ENCODE assay signal across 9 cellular contexts in the genomic region with DNA sequence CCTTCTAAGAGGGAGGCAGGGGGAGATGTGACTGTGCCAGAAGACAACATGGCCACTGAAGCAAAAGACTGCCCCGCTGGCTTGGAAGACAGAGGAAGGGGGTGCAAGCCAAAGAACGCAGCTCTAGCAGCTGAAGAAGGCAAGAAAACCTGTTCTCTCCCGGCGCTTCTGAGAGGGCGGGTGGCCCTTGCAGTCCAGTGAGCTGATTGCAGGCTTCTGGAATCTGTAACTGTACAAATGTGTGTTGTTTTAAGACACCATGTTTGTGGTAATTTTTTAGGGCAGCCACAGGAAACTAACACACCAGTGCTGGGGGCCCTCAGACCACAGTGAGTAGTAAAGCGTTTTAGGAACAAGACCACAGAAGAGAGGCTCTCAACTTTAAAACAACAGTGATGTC. TPM values are rescaled to one million over a fixed set of nuclear protein-coding genes. Genes with fewer than 3 reads are reported as not detected.
DNase-seq lines count a peak whose midpoint lies in the region; ATAC-seq, FAIRE-seq and TF ChIP-seq lines count a peak whose summit lies in the region.
"Had no signal": no experiment of that assay in that cellular context is flagged by ENCODE, and none has a peak within 500 bp of the region (broad histone marks: within the 10 kb centered on the region; RNA-seq: fewer than 3 reads in every experiment).

No MANE protein-coding gene starts in this region.

- H3K4me2 ChIP-seq in GM23248 (ENCODE audit: unreplicated experiment): no peak overlapping the region

- in situ Hi-C loops in KBM-7 (cut with MboI; ENCODE audit: low pct_unique_long_range_greater_than_20kb, low sequenced_read_pairs): no loop called here
- in situ Hi-C loops in astrocyte of the spinal cord (cut with HindIII; ENCODE audit: low sequenced_read_pairs): no loop called here
- in situ Hi-C loops in GM23248 (cut with MboI): no loop called here

- no peaks in the 10 kb centered on the region for H3K79me2 ChIP-seq in GM23248 (ENCODE audit: insufficient read depth)

- H3K36me3 ChIP-seq in pancreas (peaks cover 0 to 36% (median 17%) of the 10 kb centered on the region in 3 donors), GM23248 (ENCODE audit: low read depth) (peaks cover 10% of the 10 kb centered on the region)

- no peak overlapping the region for H2AFZ ChIP-seq in GM23248

- FAIRE-seq in pancreas (lab: Jason Lieb, UNC): no peak
- FAIRE-seq: TTC549 had no signal

- intact Hi-C loops in pancreas (cut with DNase I): no loop called here

- H3K27ac ChIP-seq in pancreas (no peak overlapping the region), GM23248 (no peak overlapping the region)

- TF ChIP-seq CTCF in astrocyte of the spinal cord (IDR thresholded peaks at IDR 0.05; ENCODE audit: low read depth, low read length) (no peak), pancreas (IDR thresholded peaks at IDR 0.05) (no peak)

- ATAC-seq in pancreas (peak; percentile 21 to 39 (median 30)), GM18868 (IDR thresholded peaks at IDR 0.05; ENCODE audit: unreplicated experiment) (no peak)

- H3K9ac ChIP-seq in GM23248: no peak overlapping the region

- no peaks in the 10 kb centered on the region for H3K9me3 ChIP-seq in pancreas
- no peaks in the 10 kb centered on the region for H3K9me3 ChIP-seq in GM23248 (ENCODE audit: low read depth)

- H3K27me3 ChIP-seq in pancreas (no peaks in the 10 kb centered on the region), GM23248 (replicated peaks; ENCODE audit: insufficient read depth) (no peaks in the 10 kb centered on the region)

- peaks cover 9% of the 10 kb centered on the region; the same call in 1 of the 2 replicates for H3F3A ChIP-seq in GM23248 (ENCODE audit: insufficient read depth)

- DNase-seq in EH (ENCODE audit: low read depth) (peak; percentile 56), KBM-7 (peak; percentile 63), astrocyte of the spinal cord (ENCODE audit: low read depth, low spot score) (peak; percentile 65), pancreas (peak in 2 of 6 donors; percentile 40 to 59), GM23248 (no peak), kidney tubule cell (ENCODE audit: low spot score) (no peak), medulla oblongata (ENCODE audit: extremely low spot score) (no peak)

- 37 to 48% methylated on average over 6 of the region's 6 CpGs for WGBS in pancreas, 2 donors
- WGBS in GM23248 (ENCODE audit: low coverage in 1 of 2, low lambda C conversion rate in 2 of 2, missing lambda C conversion rate in 2 of 2), 2 experiments: 77% methylated on average over 6 of the region's 6 CpGs

- H3K4me3 ChIP-seq in astrocyte of the spinal cord (ENCODE audit: low read depth, low read length): no peak overlapping the region
- no peak overlapping the region for H3K4me3 ChIP-seq in pancreas
- no peak overlapping the region for H3K4me3 ChIP-seq in GM23248

- H3K4me1 ChIP-seq in pancreas: peaks cover 5% of the 10 kb centered on the region in 3 donors
- peaks cover 14% of the 10 kb centered on the region; the same call in 1 of the 2 replicates for H3K4me1 ChIP-seq in GM23248 (ENCODE audit: insufficient read depth)

- H4K20me1 ChIP-seq in GM23248 (ENCODE audit: insufficient read depth): no peaks in the 10 kb centered on the region

- H3K9me2 ChIP-seq in GM23248 (ENCODE audit: insufficient read depth): no peaks in the 10 kb centered on the region

RNA-seq across cellular contexts. Expression of a gene that starts 47.0 kb away (rescaled TPM):
- 100 to 1,000 TPM; 101 to 172 (median 116) TPM for total RNA-seq in pancreas
- 100 to 1,000 TPM in 1 of 2 donors, 10 to 100 TPM in 1; 59.8 to 141 TPM for polyA plus RNA-seq in pancreas
- 49.2 and 54.3 TPM in 2 replicates for total RNA-seq in GM23248 (2014; rRNA removed; shearing (Covaris generic))
- 110 and 117 TPM in 2 replicates for polyA plus RNA-seq in GM23248 (2016; fragmentation: Nextera tagmentation; extraction: Ambion mirVana)

Comparison
In these comparisons a context has a peak if more than half of its experiments do, and no peak if none do; other contexts are left out.
1. DNase-seq: peak in EH (single experiment), KBM-7 (single experiment) and astrocyte of the spinal cord (single experiment); none in GM23248 (single experiment), kidney tubule cell (single experiment) and medulla oblongata (single experiment).